In the genomic region with DNA sequence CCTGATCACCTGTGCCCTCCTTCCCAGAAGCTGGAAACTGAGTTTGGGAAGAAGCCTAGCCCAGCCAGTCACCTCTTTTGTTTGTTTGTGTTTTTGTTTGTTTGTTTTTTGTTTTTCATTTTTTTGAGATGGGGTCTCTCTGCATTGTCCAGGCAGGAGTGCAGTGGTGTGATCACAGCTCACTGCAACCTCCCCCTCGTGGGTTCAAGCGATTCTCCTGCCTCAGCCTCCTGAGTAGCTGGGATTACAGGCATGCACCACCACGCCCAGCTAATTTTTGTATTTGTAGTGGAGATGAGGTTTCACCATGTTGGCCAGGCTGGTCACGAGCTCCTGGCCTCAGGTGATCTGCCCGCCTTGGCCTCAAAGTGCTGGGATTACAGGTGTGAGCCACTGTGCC, we compare ENCODE assay signal across 17 cellular contexts. TPM values are rescaled to one million over a fixed set of nuclear protein-coding genes. Genes with fewer than 3 reads are reported as not detected.
"Had no signal": no experiment of that assay in that cellular context is flagged by ENCODE, and none has a peak within 500 bp of the region (broad histone marks: within the 10 kb centered on the region; RNA-seq: fewer than 3 reads in every experiment).

No MANE protein-coding gene starts in this region.

RNA-seq across cellular contexts. Expression of a gene that starts 43.8 kb away (rescaled TPM):
- total RNA-seq: activated B cell treated with CpG ODN at 0.5 μM for 24 hours; activated CD4-positive, alpha-beta memory T cell treated with anti-CD3 and anti-CD28 coated beads for 36 hours; activated CD4-positive, alpha-beta T cell treated with anti-CD3 and anti-CD28 coated beads, Interleukin-2, amount 10 ng/mL, durations not matched to agents 24 days and 14 days; activated CD8-positive, alpha-beta memory T cell treated with anti-CD3 and anti-CD28 coated beads for 36 hours; activated CD8-positive, alpha-beta T cell treated with anti-CD3 and anti-CD28 coated beads for 36 hours; activated naive CD4-positive, alpha-beta T cell treated with anti-CD3 and anti-CD28 coated beads for 36 hours; activated naive CD4-positive, alpha-beta T cell treated with anti-CD3 and anti-CD28 coated beads, Interleukin-2, amount 50 U/mL, for 72 hours; activated naive CD8-positive, alpha-beta T cell treated with anti-CD3 and anti-CD28 coated beads for 36 hours; activated T-cell treated with anti-CD3 and anti-CD28 coated beads, Interleukin-2, amount 50 U/mL, for 4 hours; activated T-cell treated with anti-CD3 and anti-CD28 coated beads, Interleukin-2, amount 50 U/mL, for 72 hours; activated T-helper 1 cell treated with anti-CD3 and anti-CD28 coated beads, Interleukin-12 subunit alpha, Interleukin-12 subunit beta, Interleukin-2, Interleukin-4 antibody, amounts not matched to agents 30 ng/mL and 10 ng/mL and 1 ng/mL, durations not matched to agents 14 hours and 24 hours and 36 hours; activated T-helper 17 cell treated with anti-CD3 and anti-CD28 coated beads, Interleukin-2, amount 50 U/mL, for 72 hours; adrenal gland; ascending aorta; bronchial epithelial cell; cardiac muscle cell; chondrocyte had no signal
- polyA plus RNA-seq: adrenal gland, cardiac muscle cell had no signal

RNA-seq across cellular contexts. Expression of a gene that starts 55.9 kb away (rescaled TPM):
- total RNA-seq: activated B cell treated with CpG ODN at 0.5 μM for 24 hours; activated CD4-positive, alpha-beta memory T cell treated with anti-CD3 and anti-CD28 coated beads for 36 hours; activated CD4-positive, alpha-beta T cell treated with anti-CD3 and anti-CD28 coated beads, Interleukin-2, amount 10 ng/mL, durations not matched to agents 24 days and 14 days; activated CD8-positive, alpha-beta memory T cell treated with anti-CD3 and anti-CD28 coated beads for 36 hours; activated CD8-positive, alpha-beta T cell treated with anti-CD3 and anti-CD28 coated beads for 36 hours; activated naive CD4-positive, alpha-beta T cell treated with anti-CD3 and anti-CD28 coated beads for 36 hours; activated naive CD4-positive, alpha-beta T cell treated with anti-CD3 and anti-CD28 coated beads, Interleukin-2, amount 50 U/mL, for 72 hours; activated naive CD8-positive, alpha-beta T cell treated with anti-CD3 and anti-CD28 coated beads for 36 hours; activated T-cell treated with anti-CD3 and anti-CD28 coated beads, Interleukin-2, amount 50 U/mL, for 4 hours; activated T-cell treated with anti-CD3 and anti-CD28 coated beads, Interleukin-2, amount 50 U/mL, for 72 hours; activated T-helper 1 cell treated with anti-CD3 and anti-CD28 coated beads, Interleukin-12 subunit alpha, Interleukin-12 subunit beta, Interleukin-2, Interleukin-4 antibody, amounts not matched to agents 30 ng/mL and 10 ng/mL and 1 ng/mL, durations not matched to agents 14 hours and 24 hours and 36 hours; activated T-helper 17 cell treated with anti-CD3 and anti-CD28 coated beads, Interleukin-2, amount 50 U/mL, for 72 hours; ascending aorta; chondrocyte had no signal
